In the genomic region with DNA sequence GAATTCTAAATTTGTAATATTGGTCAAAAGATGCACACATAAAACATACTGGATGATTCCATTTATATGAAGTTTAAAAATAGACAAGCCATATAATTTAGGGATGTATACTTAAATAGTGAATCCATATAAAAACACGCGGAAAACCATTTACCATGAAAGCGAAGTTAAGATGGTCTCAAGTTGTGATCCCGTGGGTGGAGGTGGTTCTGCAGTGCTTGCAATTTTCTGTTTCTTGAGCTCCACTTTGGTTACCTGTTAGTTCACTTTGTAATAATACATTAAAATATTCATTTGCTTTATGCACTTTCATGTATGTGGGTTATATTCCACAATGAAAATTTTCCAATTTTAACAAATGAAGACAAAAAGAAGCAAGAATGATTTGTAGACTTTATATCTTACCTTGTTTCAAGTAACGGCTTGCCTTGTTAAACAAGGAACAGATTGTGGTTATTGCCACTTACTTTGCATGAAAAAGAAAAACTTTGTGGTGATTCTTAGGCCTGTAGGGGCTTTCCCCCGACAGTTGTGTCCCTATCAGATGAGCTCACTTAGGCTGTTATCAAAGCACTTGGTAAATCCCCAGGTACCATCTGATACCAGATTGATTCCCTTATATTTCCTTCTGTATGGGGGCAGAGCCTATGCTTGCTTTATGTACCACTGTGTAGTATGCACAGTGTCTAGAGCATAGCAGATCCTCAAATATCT, we compare ENCODE assay signal across 12 cellular contexts. TPM values are rescaled to one million over a fixed set of nuclear protein-coding genes. Genes with fewer than 3 reads are reported as not detected.
DNase-seq lines count a peak whose midpoint lies in the region; ATAC-seq and TF ChIP-seq lines count a peak whose summit lies in the region.
"Had no signal": no experiment of that assay in that cellular context is flagged by ENCODE, and none has a peak within 500 bp of the region (broad histone marks: within the 10 kb centered on the region; RNA-seq: fewer than 3 reads in every experiment).

No MANE protein-coding gene starts in this region.

- no peaks in the 10 kb centered on the region for H3K9me3 Mint-ChIP-seq in IgD-negative memory B cell
- H3K9me3 Mint-ChIP-seq: HFFc6 had no signal

- peaks cover 10% of the 10 kb centered on the region for H3K36me3 Mint-ChIP-seq in IgD-negative memory B cell

- ATAC-seq in HG02642 (IDR thresholded peaks at IDR 0.05; ENCODE audit: poor library complexity, unreplicated experiment), result peak; percentile 100

- H3K4me3 ChIP-seq in WERI-Rb-1 (ENCODE audit: low read depth, low read length), result no peak overlapping the region

- no peaks in the 10 kb centered on the region for H3K36me3 ChIP-seq in WERI-Rb-1
- H3K36me3 ChIP-seq: BE2C had no signal

- no peak for TF ChIP-seq CTCF in WERI-Rb-1 (IDR thresholded peaks at IDR 0.05; ENCODE audit: low read depth, low read length)

- H3K27me3 Mint-ChIP-seq in IgD-negative memory B cell, result peaks cover 20% of the 10 kb centered on the region

- H3K4me3 Mint-ChIP-seq in IgD-negative memory B cell, result peak overlapping the region in 1 of 4 donors; percentile 77
- H3K4me3 Mint-ChIP-seq: HFFc6 had no signal

- H3K9me3 ChIP-seq in WERI-Rb-1 (ENCODE audit: severe bottlenecking), result no peaks in the 10 kb centered on the region
- H3K9me3 ChIP-seq: BE2C had no signal

- no peaks in the 10 kb centered on the region for H3K27me3 ChIP-seq in WERI-Rb-1 (ENCODE audit: insufficient read depth, low read depth, severe bottlenecking)
- H3K27me3 ChIP-seq: BE2C had no signal

- peak; percentile 13 for DNase-seq in stimulated activated CD4-positive, alpha-beta T cell treated with anti-CD3 and anti-CD28 coated beads, Interleukin-1b, Interleukin-23, amount 100 ng/mL, for 48 hours
- DNase-seq in stimulated activated CD4-positive, alpha-beta T cell treated with anti-CD3 and anti-CD28 coated beads, Interleukin-4, amount 100 ng/mL, for 1 hour, result no peak
- DNase-seq in stimulated activated naive CD4-positive, alpha-beta T cell treated with Interleukin-2 at 50 U/mL for 16 hours (lab: John Stamatoyannopoulos, UW), result peak; percentile 1
- no peak for DNase-seq in WERI-Rb-1
- DNase-seq in putamen (ENCODE audit: low spot score), result no peak
- no peak for DNase-seq in occipital lobe (lab: John Stamatoyannopoulos, UW)
- DNase-seq: activated effector memory CD4-positive, alpha-beta T cell treated with anti-CD3 and anti-CD28 coated beads, Interleukin-2, amount 50 U/mL, for 16 hours; BE2C; HFFc6 had no signal

- H3K4me1 Mint-ChIP-seq in IgD-negative memory B cell, result peaks cover 8 to 16% (median 13%) of the 10 kb centered on the region in 3 donors

- peak overlapping the region in 2 of 3 donors; percentile 20 to 66 for H3K27ac Mint-ChIP-seq in IgD-negative memory B cell
- H3K27ac Mint-ChIP-seq: HFFc6 had no signal

- no peak overlapping the region for H3K27ac ChIP-seq in WERI-Rb-1

RNA-seq across cellular contexts. Expression of gene UCP1, which starts 12.2 kb away (rescaled TPM):
- not detected for polyA plus RNA-seq in IgD-negative memory B cell
- not detected for total RNA-seq in occipital lobe
- total RNA-seq: HFFc6, myocyte had no signal

RNA-seq across cellular contexts. Expression of gene ELMOD2, which starts 32.6 kb away (rescaled TPM):
- polyA plus RNA-seq in IgD-negative memory B cell, result 4.8 TPM
- total RNA-seq in occipital lobe, result 55.4 TPM

RNA-seq across cellular contexts. Expression of gene MGAT4D, which starts 58.4 kb away (rescaled TPM):
- not detected for polyA plus RNA-seq in IgD-negative memory B cell
- not detected for total RNA-seq in occipital lobe
- total RNA-seq: HFFc6, myocyte had no signal

Comparison
In these comparisons a context has a peak if more than half of its experiments do, and no peak if none do; other contexts are left out.
1. DNase-seq: peak in stimulated activated CD4-positive, alpha-beta T cell treated with anti-CD3 and anti-CD28 coated beads, Interleukin-1b, Interleukin-23, amount 100 ng/mL, for 48 hours (single experiment) and stimulated activated naive CD4-positive, alpha-beta T cell treated with Interleukin-2 at 50 U/mL for 16 hours (single experiment); none in stimulated activated CD4-positive, alpha-beta T cell treated with anti-CD3 and anti-CD28 coated beads, Interleukin-4, amount 100 ng/mL, for 1 hour (single experiment), WERI-Rb-1 (single experiment), putamen (single experiment) and occipital lobe (single experiment).